ENCODE assay signal across 19 cellular contexts in the genomic region with DNA sequence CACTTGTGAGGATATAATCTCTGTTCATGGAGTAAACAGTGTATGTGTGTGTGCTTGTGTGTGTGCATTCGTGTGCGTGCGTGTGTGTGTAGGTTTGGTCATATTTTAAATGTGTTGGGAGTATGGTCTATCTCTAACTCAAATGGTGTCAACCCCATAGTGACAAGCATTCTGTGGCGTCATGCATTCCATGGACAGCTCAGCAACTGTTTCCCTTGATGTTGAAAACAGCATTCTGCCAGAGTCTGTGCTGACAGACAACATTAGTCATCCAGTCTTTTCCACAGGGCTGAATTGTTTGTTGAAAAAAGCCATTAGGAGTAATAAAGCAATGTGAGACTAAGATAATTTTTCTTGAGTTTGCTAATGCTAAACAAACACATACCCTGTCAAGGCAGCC.
"Had no signal": no experiment of that assay in that cellular context is flagged by ENCODE, and none has a peak within 500 bp of the region (broad histone marks: within the 10 kb centered on the region; RNA-seq: fewer than 3 reads in every experiment).

No MANE protein-coding gene starts in this region.

- FAIRE-seq: frontal cortex had no signal

- DNase-seq: activated CD4-positive, alpha-beta memory T cell treated with anti-CD3 and anti-CD28 coated beads, Interleukin-2, amount 10 ng/mL, durations not matched to agents 7 days and 5 days; activated CD4-positive, alpha-beta T cell treated with anti-CD3 and anti-CD28 coated beads, Interleukin-2, amount 10 ng/mL, durations not matched to agents 24 days and 14 days; activated effector memory CD4-positive, alpha-beta T cell treated with Interleukin-2 at 50 U/mL for 16 hours; activated naive CD4-positive, alpha-beta T cell treated with anti-CD3 and anti-CD28 coated beads for 36 hours; activated naive CD8-positive, alpha-beta T cell treated with anti-CD3 and anti-CD28 coated beads, Interleukin-2, amount 10 ng/mL, durations not matched to agents 7 days and 5 days; activated T-cell treated with anti-CD3 and anti-CD28 coated beads, Interleukin-2, amount 50 U/mL, for 72 hours; amniotic stem cell; body of pancreas; effector CD4-positive, alpha-beta T cell; glutamatergic neuron; hippocampal formation; left ventricle myocardium superior; nephron progenitor cell; pancreas; right cardiac atrium; stimulated activated CD4-positive, alpha-beta T cell treated with anti-CD3 and anti-CD28 coated beads, Interleukin-2, amount 100 ng/mL, for 24 hours; stomach; SW 1271 had no signal
